ENCODE assay signal across 16 cellular contexts in the genomic region with DNA sequence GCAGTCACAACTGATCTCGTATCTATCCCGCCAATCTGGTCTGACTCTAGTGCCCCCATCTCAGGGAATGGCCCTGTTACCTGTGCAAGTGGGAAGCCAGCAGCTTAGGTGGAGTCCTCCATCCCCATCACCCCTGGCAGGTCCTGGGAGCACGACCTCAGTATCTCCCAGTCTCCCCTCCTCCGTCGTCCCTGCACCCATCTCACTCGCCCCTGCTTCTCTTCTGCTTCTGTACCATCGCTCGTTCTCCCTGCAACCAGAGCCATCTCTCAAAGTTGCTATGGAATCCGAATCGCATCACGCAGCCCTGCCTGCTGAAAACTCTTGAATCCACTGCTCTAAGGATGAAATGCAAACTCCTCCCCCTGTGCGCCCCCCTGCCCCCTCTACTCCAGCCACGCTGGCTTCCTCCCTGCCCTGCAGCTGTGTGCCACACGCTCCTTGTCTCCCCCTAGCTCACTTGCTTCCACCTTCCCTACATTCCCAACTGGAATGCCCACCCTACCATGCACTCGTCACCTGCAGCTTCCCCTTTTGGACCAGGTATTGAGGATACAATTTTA.
DNase-seq lines count a peak whose midpoint lies in the region; ATAC-seq and TF ChIP-seq lines count a peak whose summit lies in the region.
"Had no signal": no experiment of that assay in that cellular context is flagged by ENCODE, and none has a peak within 500 bp of the region (broad histone marks: within the 10 kb centered on the region; RNA-seq: fewer than 3 reads in every experiment).

No MANE protein-coding gene starts in this region.

- no peaks in the 10 kb centered on the region for H3K9me3 ChIP-seq in H9 (ENCODE audit: control insufficient read depth, low read depth, low read length)
- H3K9me3 ChIP-seq in RWPE2 (ENCODE audit: severe bottlenecking): no peaks in the 10 kb centered on the region
- H3K9me3 ChIP-seq in psoas muscle: peaks cover 7% of the 10 kb centered on the region
- H3K9me3 ChIP-seq: BE2C had no signal

- no peaks in the 10 kb centered on the region for H4K20me1 ChIP-seq in H9 (ENCODE audit: control insufficient read depth, insufficient read depth, insufficient read length)

- H3K27me3 ChIP-seq in H9 (ENCODE audit: insufficient read depth, low read length): no peaks in the 10 kb centered on the region
- no peaks in the 10 kb centered on the region for H3K27me3 ChIP-seq in RWPE2 (ENCODE audit: insufficient read depth, poor library complexity, severe bottlenecking)
- H3K27me3 ChIP-seq in psoas muscle (ENCODE audit: insufficient read depth in 3 of 3, low read length in 2 of 3): no peaks in the 10 kb centered on the region
- H3K27me3 ChIP-seq: BE2C, hepatocyte had no signal

- H4K8ac ChIP-seq in H9 (replicated peaks; ENCODE audit: insufficient read length, low read depth, low read length): no peak overlapping the region

- H3K27me3 Mint-ChIP-seq in H9 (ENCODE audit: low read depth) (no peaks in the 10 kb centered on the region), endothelial cell (ENCODE audit: unreplicated experiment) (peaks cover 16% of the 10 kb centered on the region)
- H3K27me3 Mint-ChIP-seq: activated CD8-positive, alpha-beta T cell treated with anti-CD3 and anti-CD28 coated beads for 36 hours had no signal

- H3K23ac ChIP-seq in H9 (ENCODE audit: insufficient read length, low read depth, low read length): no peak overlapping the region

- no peak overlapping the region for H3K56ac ChIP-seq in H9 (ENCODE audit: insufficient read length, low read depth, low read length)

- H3K4me2 ChIP-seq in H9 (ENCODE audit: insufficient read depth, insufficient read length, low read length): no peak overlapping the region
- H3K4me2 ChIP-seq: hepatocyte had no signal

- H3K23me2 ChIP-seq in H9 (ENCODE audit: insufficient read length, low read depth, low read length, poor library complexity, severe bottlenecking): no peaks in the 10 kb centered on the region

- no peak overlapping the region for H2BK5ac ChIP-seq in H9 (ENCODE audit: insufficient read length, low read length)

- TF ChIP-seq CTCF in H9 (conservative IDR thresholded peaks at IDR 0.05): no peak
- TF ChIP-seq CTCF in RWPE2 (IDR thresholded peaks at IDR 0.05; ENCODE audit: poor library complexity, severe bottlenecking): no peak
- TF ChIP-seq CTCF in endothelial cell (IDR thresholded peaks at IDR 0.05; ENCODE audit: unreplicated experiment): no peak
- no peak for TF ChIP-seq CTCF in psoas muscle (IDR thresholded peaks at IDR 0.05)

- no peak overlapping the region for H3K14ac ChIP-seq in H9 (ENCODE audit: insufficient read depth, low read length)

- no peak overlapping the region for H4K5ac ChIP-seq in H9 (ENCODE audit: insufficient read length, low read depth, low read length)

- DNase-seq in H9 (peak; percentile 43), RWPE2 (ENCODE audit: low spot score) (no peak), endothelial cell (ENCODE audit: low spot score) (no peak), psoas muscle (no peak), SIG-M5 treated with dmso at 0.1 percent for 504 hours (lab: John Stamatoyannopoulos, UW; ENCODE audit: unreplicated experiment) (no peak), iPS-NIHi7 (ENCODE audit: extremely low spot score) (no peak)
- DNase-seq: activated CD8-positive, alpha-beta T cell treated with anti-CD3 and anti-CD28 coated beads for 36 hours; amniotic stem cell; BE2C; DMS 273 treated with DMSO at 0.1 percent for 48 hours; NCI-H2081; NCI-H526 treated with DMSO at 0.1 percent for 48 hours; OCI-M1; stimulated activated CD4-positive, alpha-beta T cell treated with anti-CD3 and anti-CD28 coated beads, Interleukin-2, amount 100 ng/mL, for 48 hours had no signal

- no peak overlapping the region for H3K27ac ChIP-seq in H9 (ENCODE audit: insufficient read length, low read depth, low read length)
- no peak overlapping the region for H3K27ac ChIP-seq in RWPE2 (ENCODE audit: poor library complexity, severe bottlenecking)
- H3K27ac ChIP-seq in psoas muscle: peak overlapping the region; percentile 72
- H3K27ac ChIP-seq: hepatocyte had no signal

- no peaks in the 10 kb centered on the region for H3K79me2 ChIP-seq in H9 (ENCODE audit: insufficient read depth, low read length)
- H3K79me2 ChIP-seq: hepatocyte had no signal

- H3K4me1 Mint-ChIP-seq in H9 (peaks cover 51 to 63% of the 10 kb centered on the region in 2 experiments), endothelial cell (ENCODE audit: unreplicated experiment) (peaks cover 39% of the 10 kb centered on the region)

- WGBS in H9 (ENCODE audit: extremely low coverage, insufficient read length, low lambda C conversion rate): no CpG with 5 or more reads among the region's 15 CpGs
- 88 to 92% (median 90%) methylated on average over 15 of the region's 15 CpGs for WGBS in psoas muscle, 3 donors

- no peak overlapping the region for H3K9ac ChIP-seq in H9 (ENCODE audit: extremely low read depth, insufficient read length, low read length)

- no peaks in the 10 kb centered on the region; a peak in 1 of 5 replicates for H3K9me3 Mint-ChIP-seq in H9
- no peaks in the 10 kb centered on the region for H3K9me3 Mint-ChIP-seq in endothelial cell (ENCODE audit: unreplicated experiment)

- no peak overlapping the region for H2BK12ac ChIP-seq in H9 (ENCODE audit: insufficient read length, low read depth, low read length)

- no peak overlapping the region for H2BK15ac ChIP-seq in H9 (ENCODE audit: low read depth, low read length)

- no peaks in the 10 kb centered on the region for H3K79me1 ChIP-seq in H9 (ENCODE audit: insufficient read depth, low read depth, low read length, poor library complexity, severe bottlenecking)

- no peak overlapping the region for H2AK5ac ChIP-seq in H9 (ENCODE audit: insufficient read length, low read length)

- H3K4me1 ChIP-seq in H9 (ENCODE audit: insufficient read depth, low read length) (peaks cover 5% of the 10 kb centered on the region), RWPE2 (ENCODE audit: insufficient read depth, poor library complexity, severe bottlenecking) (no peaks in the 10 kb centered on the region), psoas muscle (peaks cover 39% of the 10 kb centered on the region)

- no peak overlapping the region for H2BK120ac ChIP-seq in H9 (ENCODE audit: low read depth, low read length, poor library complexity, severe bottlenecking)

- ATAC-seq in RWPE2 (ENCODE audit: low read depth) (peak; percentile 6; the same call in 1 of the 3 replicates), psoas muscle (peak in 1 of 4 donors; percentile 1), GM21737 (IDR thresholded peaks at IDR 0.05; ENCODE audit: unreplicated experiment) (no peak)
- ATAC-seq: activated CD8-positive, alpha-beta T cell treated with anti-CD3 and anti-CD28 coated beads for 36 hours had no signal

- H3T11ph ChIP-seq in H9 (ENCODE audit: low read length): no peak overlapping the region

- no peak overlapping the region for H4K91ac ChIP-seq in H9 (ENCODE audit: insufficient read length, low read depth, low read length)

- H3K4ac ChIP-seq in H9 (ENCODE audit: low read depth, low read length): no peak overlapping the region

- H3K4me3 Mint-ChIP-seq in H9: no peak overlapping the region
- H3K4me3 Mint-ChIP-seq in endothelial cell (ENCODE audit: unreplicated experiment): peak overlapping the region; percentile 54
- H3K4me3 Mint-ChIP-seq: activated CD8-positive, alpha-beta T cell treated with anti-CD3 and anti-CD28 coated beads for 36 hours had no signal

- intact Hi-C loops in psoas muscle (cut with DNase I): no loop called here

- H3K36me3 ChIP-seq in RWPE2 (ENCODE audit: low read depth) (peaks cover 32% of the 10 kb centered on the region), psoas muscle (ENCODE audit: insufficient read depth in 1 of 2, low read depth in 1 of 2) (peaks cover 5 to 35% of the 10 kb centered on the region in 2 donors)

- H3K18ac ChIP-seq in H9 (ENCODE audit: insufficient read length, low read depth, low read length): no peak overlapping the region

- H2BK20ac ChIP-seq in H9 (ENCODE audit: low read depth, low read length, poor library complexity, severe bottlenecking): no peak overlapping the region

- H3K4me3 ChIP-seq in RWPE2 (ENCODE audit: severe bottlenecking) (no peak overlapping the region), psoas muscle (no peak overlapping the region)
- H3K4me3 ChIP-seq: hepatocyte had no signal

- H3K27ac Mint-ChIP-seq in H9 (peak overlapping the region; percentile 21 to 95 (median 84); a peak in 6 of 7 replicates), endothelial cell (ENCODE audit: unreplicated experiment) (peak overlapping the region; percentile 88)
- H3K27ac Mint-ChIP-seq: activated CD8-positive, alpha-beta T cell treated with anti-CD3 and anti-CD28 coated beads for 36 hours had no signal

- H3K36me3 Mint-ChIP-seq in H9 (ENCODE audit: insufficient read depth in 1 of 3, low read depth in 3 of 3): peaks cover 21 to 37% (median 32%) of the 10 kb centered on the region in 3 experiments; a peak in 6 of 7 replicates
- peaks cover 52% of the 10 kb centered on the region for H3K36me3 Mint-ChIP-seq in endothelial cell (ENCODE audit: low read depth, unreplicated experiment)

- no peak overlapping the region for H2AFZ ChIP-seq in H9 (ENCODE audit: low read length)
- H2AFZ ChIP-seq: hepatocyte had no signal
